5 cellular contexts compared by ENCODE assay signal in the genomic region with DNA sequence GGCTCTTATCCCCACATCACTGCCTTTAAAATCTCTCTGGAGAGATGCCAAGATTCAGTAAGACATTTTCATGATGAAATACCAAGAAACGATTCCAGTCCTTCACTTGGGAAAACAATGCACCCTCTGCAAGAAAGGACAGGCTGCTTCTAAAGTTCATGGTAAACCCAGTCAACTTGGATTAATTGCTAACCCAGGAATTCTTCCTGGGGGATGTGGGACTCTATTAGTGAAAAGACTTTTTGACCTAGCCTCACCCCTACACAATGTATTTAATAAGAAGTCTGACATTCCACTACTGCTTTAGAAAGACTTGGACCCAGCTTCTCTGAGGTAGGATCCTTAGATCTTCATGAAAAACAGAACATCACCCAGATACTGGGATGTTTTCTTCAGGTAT. TPM values are rescaled to one million over a fixed set of nuclear protein-coding genes. Genes with fewer than 3 reads are reported as not detected.
"Had no signal": no experiment of that assay in that cellular context is flagged by ENCODE, and none has a peak within 500 bp of the region (broad histone marks: within the 10 kb centered on the region; RNA-seq: fewer than 3 reads in every experiment).

A gene with protein sequence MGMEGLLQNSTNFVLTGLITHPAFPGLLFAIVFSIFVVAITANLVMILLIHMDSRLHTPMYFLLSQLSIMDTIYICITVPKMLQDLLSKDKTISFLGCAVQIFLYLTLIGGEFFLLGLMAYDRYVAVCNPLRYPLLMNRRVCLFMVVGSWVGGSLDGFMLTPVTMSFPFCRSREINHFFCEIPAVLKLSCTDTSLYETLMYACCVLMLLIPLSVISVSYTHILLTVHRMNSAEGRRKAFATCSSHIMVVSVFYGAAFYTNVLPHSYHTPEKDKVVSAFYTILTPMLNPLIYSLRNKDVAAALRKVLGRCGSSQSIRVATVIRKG (plus strand): TSS at position 301 of the 400 bp plus-strand sequence. CDS start 7,161 bp downstream, outside the sequence.

RNA-seq across cellular contexts. Expression of the gene that starts here (rescaled TPM):
- total RNA-seq: GM23338, H1, H9, HT-29, IMR-90 had no signal
- polyA plus RNA-seq: GM23338, H1, IMR-90 had no signal
